ENCODE assay signal across 8 cellular contexts in genomic region chr5:220008-220407, GRCh38. TPM values are rescaled to one million over a fixed set of nuclear protein-coding genes. Genes with fewer than 3 reads are reported as not detected.
DNase-seq lines count a peak whose midpoint lies in the region; ATAC-seq and TF ChIP-seq lines count a peak whose summit lies in the region.

No MANE protein-coding gene starts in this region.

- no TSS peak for BruUV-seq in MCF 10A (replicated peaks; lab: Mats Ljungman, UMichigan)

- peak overlapping the region; percentile 94 for H3K4me3 ChIP-seq in neural cell (ENCODE audit: low read length)

- no peaks in the 10 kb centered on the region; the same call in 1 of the 2 replicates for H3K36me3 ChIP-seq in ES-I3 (ENCODE audit: insufficient read depth, low read length)
- no peaks in the 10 kb centered on the region for H3K36me3 ChIP-seq in neural cell (ENCODE audit: insufficient read depth, low read length)

- no peak for TF ChIP-seq CTCF in MCF 10A (IDR thresholded peaks at IDR 0.05; ENCODE audit: unreplicated experiment)
- no peak for TF ChIP-seq CTCF in neural cell (IDR thresholded peaks at IDR 0.05; ENCODE audit: poor library complexity, severe bottlenecking)

- H3K9ac ChIP-seq in ES-I3 (ENCODE audit: low read depth, low read length): peak overlapping the region; percentile 98
- H3K9ac ChIP-seq in neural cell (ENCODE audit: low read length): no peak overlapping the region

- H3K9me3 ChIP-seq in ES-I3 (ENCODE audit: control insufficient read depth, insufficient read depth, low read length): no peaks in the 10 kb centered on the region
- H3K9me3 ChIP-seq in neural cell (ENCODE audit: low read length): no peaks in the 10 kb centered on the region

- TF ChIP-seq RAD21 in neural cell (conservative IDR thresholded peaks at IDR 0.05): no peak

- CTCF ChIA-PET in MCF 10A (lab: Yijun Ruan, JAX): interaction anchor here (1.5 kb wide), 1 partner anchor 32 kb away, joined by 4 read pairs; no protein-coding TSS in a partner anchor

- H4K20me1 ChIP-seq in neural cell (ENCODE audit: insufficient read depth): no peaks in the 10 kb centered on the region

- H3F3A ChIP-seq in neural cell (ENCODE audit: insufficient read depth, low read length, poor library complexity, severe bottlenecking): no peaks in the 10 kb centered on the region

- H2AFZ ChIP-seq in neural cell (ENCODE audit: low read depth, low read length): no peak overlapping the region

- no peaks in the 10 kb centered on the region for H3K9me3 Mint-ChIP-seq in MCF 10A (ENCODE audit: unreplicated experiment)

- H3K4me1 Mint-ChIP-seq in MCF 10A (ENCODE audit: insufficient read depth, unreplicated experiment): peaks cover 21% of the 10 kb centered on the region

- peak overlapping the region; percentile 76 for H3K4me2 ChIP-seq in neural cell (ENCODE audit: low read length)

- H3K27me3 Mint-ChIP-seq in MCF 10A (ENCODE audit: insufficient read depth, unreplicated experiment): no peaks in the 10 kb centered on the region

- H3K4me1 ChIP-seq in ES-I3 (ENCODE audit: insufficient read depth, low read length): peaks cover 9% of the 10 kb centered on the region

- peaks cover 25% of the 10 kb centered on the region for H3K36me3 Mint-ChIP-seq in MCF 10A (ENCODE audit: insufficient read depth, unreplicated experiment)

- H3K4me3 Mint-ChIP-seq in MCF 10A (ENCODE audit: unreplicated experiment): peak overlapping the region; percentile 84

- H3K79me2 ChIP-seq in neural cell (replicated peaks; ENCODE audit: insufficient read depth, low read length): peaks cover 31% of the 10 kb centered on the region

- no peak overlapping the region for H3K27ac Mint-ChIP-seq in MCF 10A (ENCODE audit: low read depth, unreplicated experiment)

- H3K9me2 ChIP-seq in neural cell (ENCODE audit: insufficient read depth, low read length): no peaks in the 10 kb centered on the region

- no peak overlapping the region for H3K27ac ChIP-seq in neural cell (ENCODE audit: low read length)

- ATAC-seq in HG02981 (IDR thresholded peaks at IDR 0.05; ENCODE audit: unreplicated experiment): peak; percentile 25
- no peak for ATAC-seq in HG02798 (IDR thresholded peaks at IDR 0.05; ENCODE audit: poor library complexity, unreplicated experiment)
- no peak for ATAC-seq in HG03025 (IDR thresholded peaks at IDR 0.05; ENCODE audit: low FRiP score, unreplicated experiment)

- intact Hi-C loops in MCF 10A (cut with micrococcal nuclease): no loop called here

- H3K27me3 ChIP-seq in neural cell (ENCODE audit: insufficient read depth, low read depth, low read length): no peaks in the 10 kb centered on the region

- peak; percentile 6 for DNase-seq in MCF 10A (ENCODE audit: unreplicated experiment)
- no peak for DNase-seq in EL
- DNase-seq in NCI-H748 treated with DMSO at 0.1 percent for 48 hours (lab: John Stamatoyannopoulos, UW): no peak

- POLR2A ChIA-PET in MCF 10A (lab: Yijun Ruan, JAX): interaction anchor here (1.1 to 3.0 kb wide), 2 partner anchors 51 to 210 kb away, joined by 5 to 29 read pairs; partner anchors contain the start of gene PDCD6

- TF ChIP-seq EP300 in neural cell (conservative IDR thresholded peaks at IDR 0.05; ENCODE audit: poor library complexity, severe bottlenecking): no peak

TF ChIP-seq in neural cell, 6 proteins besides CTCF, POLR2A, EP300 and RAD21:
- TF ChIP-seq SMC3 (conservative IDR thresholded peaks at IDR 0.05; ENCODE audit: poor library complexity): no peak
- no peak for TF ChIP-seq EZH2 (IDR thresholded peaks at IDR 0.05; ENCODE audit: borderline replicate concordance, insufficient read depth, low read length, poor library complexity, severe bottlenecking)
- TF ChIP-seq REST (IDR thresholded peaks at IDR 0.05; ENCODE audit: borderline replicate concordance): no peak
- TF ChIP-seq TAF1 (IDR thresholded peaks at IDR 0.05; ENCODE audit: low read depth): no peak

RNA-seq across cellular contexts. Expression of gene SDHA, which starts 1.9 kb away (rescaled TPM):
- 73.4 and 75.0 TPM in 2 replicates for total RNA-seq in MCF 10A (2022)
- polyA plus RNA-seq in neural cell: 70.4 and 72.2 TPM in 2 replicates
- polyA minus RNA-seq in neural cell: 79.9 and 86.2 TPM in 2 replicates

RNA-seq across cellular contexts. Expression of gene CCDC127, which starts 2.1 kb away (rescaled TPM):
- total RNA-seq in MCF 10A (2022): 4.5 and 5.8 TPM in 2 replicates
- 5.2 and 5.4 TPM in 2 replicates for polyA plus RNA-seq in neural cell
- 11.7 and 12.0 TPM in 2 replicates for polyA minus RNA-seq in neural cell

RNA-seq across cellular contexts. Expression of gene LRRC14B, which starts 28.7 kb away (rescaled TPM):
- total RNA-seq in MCF 10A (2022): not detected in 2 replicates
- polyA plus RNA-seq in neural cell: not detected in 2 replicates
- polyA minus RNA-seq in neural cell: not detected in 2 replicates

RNA-seq across cellular contexts. Expression of gene PDCD6, which starts 51.4 kb away (rescaled TPM):
- 107 and 133 TPM in 2 replicates for total RNA-seq in MCF 10A (2022)
- polyA plus RNA-seq in neural cell: 207 TPM in 2 replicates
- 46.7 and 55.7 TPM in 2 replicates for polyA minus RNA-seq in neural cell
